ENCODE assay signal across 21 cellular contexts in genomic region chr9:35705836-35706430, GRCh38. TPM values are rescaled to one million over a fixed set of nuclear protein-coding genes. Genes with fewer than 3 reads are reported as not detected.
DNase-seq lines count a peak whose midpoint lies in the region; ATAC-seq, FAIRE-seq and TF ChIP-seq lines count a peak whose summit lies in the region.
"Had no signal": no experiment of that assay in that cellular context is flagged by ENCODE, and none has a peak within 500 bp of the region (broad histone marks: within the 10 kb centered on the region; RNA-seq: fewer than 3 reads in every experiment).

No MANE protein-coding gene starts in this region.

- no peak overlapping the region for H3K9ac ChIP-seq in endothelial cell of umbilical vein (replicated peaks; ENCODE audit: extremely low read depth, insufficient read depth, low read length)
- H3K9ac ChIP-seq: BLaER1 treated with 17β-estradiol and CSF1 and Interleukin-3, amounts not matched to agents 10 nM and 100 nM had no signal

- peak; percentile 13 for DNase-seq in DMS 273 (lab: John Stamatoyannopoulos, UW; ENCODE audit: unreplicated experiment)
- no peak for DNase-seq in DMS 273 treated with DMSO at 0.1 percent for 48 hours (lab: John Stamatoyannopoulos, UW)
- DNase-seq in Panc1 (ENCODE audit: low read depth, low spot score): no peak
- DNase-seq in endothelial cell of umbilical vein (ENCODE audit: low read depth, low spot score): no peak
- DNase-seq in stimulated activated effector memory CD8-positive, alpha-beta T cell treated with anti-CD3 and anti-CD28 coated beads, Interleukin-12 subunit alpha, Interleukin-12 subunit beta, amount 100 ng/mL, for 72 hours (ENCODE audit: low spot score in 2 of 2): no peak
- DNase-seq in NCI-H510A treated with DMSO at 0.1 percent for 48 hours (lab: John Stamatoyannopoulos, UW): no peak
- no peak for DNase-seq in GF-D8 (lab: John Stamatoyannopoulos, UW)
- DNase-seq: DMS153, EL, NCI-H1436 treated with DMSO at 0.1 percent for 48 hours, NCI-H2081 treated with DMSO at 0.1 percent for 48 hours, NCI-H345, NCI-H69, Peyer's patch, SHP77 had no signal

- ATAC-seq in Panc1 (no peak), GM21381 (IDR thresholded peaks at IDR 0.05; ENCODE audit: unreplicated experiment) (no peak)
- ATAC-seq in stimulated activated effector memory CD8-positive, alpha-beta T cell treated with anti-CD3 and anti-CD28 coated beads, Interleukin-12 subunit alpha, Interleukin-12 subunit beta, amount 100 ng/mL, for 72 hours: no peak

- dilution Hi-C loops in endothelial cell of umbilical vein (cut with MboI; ENCODE audit: extremely low pct_ligation_motif_present, low sequenced_read_pairs): no loop called here

- no peak for FAIRE-seq in endothelial cell of umbilical vein (lab: Jason Lieb, UNC)
- FAIRE-seq: GM18507 had no signal

- intact Hi-C loops in Panc1 (cut with micrococcal nuclease; ENCODE audit: unreplicated experiment): loop anchor here (5.0 kb wide), 1 partner anchor 49 kb away; the partner anchor contains the start of genes CCDC107 and RMRP
- intact Hi-C loops in endothelial cell of umbilical vein (cut with micrococcal nuclease): no loop called here

- no peaks in the 10 kb centered on the region for H4K20me1 ChIP-seq in endothelial cell of umbilical vein (replicated peaks; ENCODE audit: control insufficient read depth, extremely low read depth, insufficient read depth, low read length)

- H3K4me3 Mint-ChIP-seq in stimulated activated effector memory CD8-positive, alpha-beta T cell treated with anti-CD3 and anti-CD28 coated beads, Interleukin-12 subunit alpha, Interleukin-12 subunit beta, amount 100 ng/mL, for 72 hours: no peak overlapping the region
- H3K4me3 Mint-ChIP-seq: IgD-negative memory B cell had no signal

- no peaks in the 10 kb centered on the region for H3K79me2 ChIP-seq in endothelial cell of umbilical vein (ENCODE audit: control insufficient read depth, insufficient read depth, low read length)

- H3K27ac ChIP-seq in Panc1 (ENCODE audit: low read length) (no peak overlapping the region), endothelial cell of umbilical vein (ENCODE audit: insufficient read depth, low read depth, low read length) (no peak overlapping the region)
- H3K27ac ChIP-seq: 22Rv1; BLaER1 treated with 17β-estradiol and CSF1 and Interleukin-3, amounts not matched to agents 10 nM and 100 nM; Peyer's patch had no signal

- peak overlapping the region; percentile 89 for H3K27ac Mint-ChIP-seq in stimulated activated effector memory CD8-positive, alpha-beta T cell treated with anti-CD3 and anti-CD28 coated beads, Interleukin-12 subunit alpha, Interleukin-12 subunit beta, amount 100 ng/mL, for 72 hours
- H3K27ac Mint-ChIP-seq: IgD-negative memory B cell had no signal

- no peaks in the 10 kb centered on the region for H3K9me3 Mint-ChIP-seq in stimulated activated effector memory CD8-positive, alpha-beta T cell treated with anti-CD3 and anti-CD28 coated beads, Interleukin-12 subunit alpha, Interleukin-12 subunit beta, amount 100 ng/mL, for 72 hours
- H3K9me3 Mint-ChIP-seq: IgD-negative memory B cell had no signal

- no peak overlapping the region for H3K4me2 ChIP-seq in endothelial cell of umbilical vein (ENCODE audit: insufficient read depth, low read length)
- H3K4me2 ChIP-seq: BLaER1 treated with 17β-estradiol and CSF1 and Interleukin-3, amounts not matched to agents 10 nM and 100 nM had no signal

- H3K4me3 ChIP-seq in Panc1 (ENCODE audit: low read depth in 2 of 2, low read length in 2 of 2) (no peak overlapping the region), endothelial cell of umbilical vein (replicated peaks in 1 of 3; ENCODE audit: insufficient read depth in 1 of 3, low read depth in 1 of 3, low read length in 3 of 3) (no peak overlapping the region)
- H3K4me3 ChIP-seq: BLaER1 treated with 17β-estradiol and CSF1 and Interleukin-3, amounts not matched to agents 10 nM and 100 nM; HAP-1; Peyer's patch had no signal

- TF ChIP-seq CTCF in Panc1 (IDR thresholded peaks at IDR 0.05) (no peak), endothelial cell of umbilical vein (IDR thresholded peaks at IDR 0.05; ENCODE audit: extremely low read depth in 1 of 2, insufficient read depth in 1 of 2, low read depth in 1 of 2, low read length in 2 of 2) (no peak)

- H3K9me3 ChIP-seq in Panc1 (ENCODE audit: control insufficient read depth, insufficient read depth, low read depth, low read length): no peaks in the 10 kb centered on the region
- H3K9me3 ChIP-seq in endothelial cell of umbilical vein (replicated peaks; ENCODE audit: control insufficient read depth, insufficient read depth, low read length): no peaks in the 10 kb centered on the region
- H3K9me3 ChIP-seq: BLaER1 treated with 17β-estradiol and CSF1 and Interleukin-3, amounts not matched to agents 10 nM and 100 nM; HAP-1; Peyer's patch had no signal

- H3K36me3 Mint-ChIP-seq in stimulated activated effector memory CD8-positive, alpha-beta T cell treated with anti-CD3 and anti-CD28 coated beads, Interleukin-12 subunit alpha, Interleukin-12 subunit beta, amount 100 ng/mL, for 72 hours: no peaks in the 10 kb centered on the region

- H3K36me3 ChIP-seq in Panc1 (ENCODE audit: control insufficient read depth, insufficient read depth, low read length) (peaks cover 43% of the 10 kb centered on the region), endothelial cell of umbilical vein (ENCODE audit: control insufficient read depth in 2 of 2, extremely low read depth in 1 of 2, insufficient read depth in 2 of 2, low read length in 2 of 2) (peaks cover 57 to 81% of the 10 kb centered on the region in 2 experiments)

- H2AFZ ChIP-seq in endothelial cell of umbilical vein (ENCODE audit: low read depth, low read length): no peak overlapping the region

- TSS peak; percentile 63 for BruUV-seq in Panc1 (replicated peaks; lab: Mats Ljungman, UMichigan)
- TSS peak; percentile 65 for BruUV-seq in endothelial cell of umbilical vein (replicated peaks; lab: Mats Ljungman, UMichigan)

- in situ Hi-C loops in Panc1 (cut with HindIII; ENCODE audit: low pct_unique_long_range_greater_than_20kb, low sequenced_read_pairs): no loop called here

- no peaks in the 10 kb centered on the region for H3K9me1 ChIP-seq in endothelial cell of umbilical vein (replicated peaks; ENCODE audit: control insufficient read depth, extremely low read depth, insufficient read depth, low read length)

- no peak for TF ChIP-seq POLR2A in endothelial cell of umbilical vein (IDR thresholded peaks at IDR 0.05; ENCODE audit: low read depth, low read length)

- H3K4me1 ChIP-seq in Panc1 (ENCODE audit: control insufficient read depth, insufficient read depth, low read length): no peaks in the 10 kb centered on the region
- H3K4me1 ChIP-seq in endothelial cell of umbilical vein (ENCODE audit: control insufficient read depth, extremely low read depth, insufficient read depth, low read length): no peaks in the 10 kb centered on the region
- H3K4me1 ChIP-seq: BLaER1 treated with 17β-estradiol and CSF1 and Interleukin-3, amounts not matched to agents 10 nM and 100 nM; HAP-1; Peyer's patch had no signal

- peaks cover 18% of the 10 kb centered on the region for H3K4me1 Mint-ChIP-seq in stimulated activated effector memory CD8-positive, alpha-beta T cell treated with anti-CD3 and anti-CD28 coated beads, Interleukin-12 subunit alpha, Interleukin-12 subunit beta, amount 100 ng/mL, for 72 hours

- CTCF ChIA-PET in Panc1 (lab: Charles Lee) (no interaction called here), endothelial cell of umbilical vein (lab: Charles Lee) (interaction anchor here (2.3 kb wide), 1 partner anchor 9 kb away, joined by 17 read pairs; no protein-coding TSS in a partner anchor)

- no peaks in the 10 kb centered on the region for H3K27me3 ChIP-seq in Panc1 (ENCODE audit: control insufficient read depth, insufficient read depth, low read length)
- H3K27me3 ChIP-seq in endothelial cell of umbilical vein (ENCODE audit: control insufficient read depth in 2 of 2, insufficient read depth in 2 of 2, low read length in 2 of 2): no peaks in the 10 kb centered on the region
- H3K27me3 ChIP-seq: BLaER1 treated with 17β-estradiol and CSF1 and Interleukin-3, amounts not matched to agents 10 nM and 100 nM; Peyer's patch had no signal

- POLR2A ChIA-PET in Panc1 (lab: Charles Lee) (interaction anchor here (0.6 kb wide), 1 partner anchor 15 kb away, joined by 8 read pairs; no protein-coding TSS in a partner anchor), endothelial cell of umbilical vein (lab: Charles Lee) (no interaction called here)

RNA-seq across cellular contexts. Expression of gene TPM2, which starts 16.2 kb away (rescaled TPM):
- 544 TPM for total RNA-seq in Panc1 (2021; ENCODE audit: unreplicated experiment)
- 991 TPM for polyA plus RNA-seq in Panc1 (2012; ENCODE audit: insufficient read length)
- total RNA-seq in endothelial cell of umbilical vein: 257 and 279 TPM in 2 replicates
- 103 and 144 TPM in 2 replicates for polyA plus RNA-seq in endothelial cell of umbilical vein
- 218 and 224 TPM in 2 replicates for polyA plus RNA-seq in endothelial cell of umbilical vein (2011; cell fraction: cytosol; rRNA removed)
- 411 and 541 TPM in 2 replicates for polyA plus RNA-seq in endothelial cell of umbilical vein (2011; cell fraction: nucleus; rRNA removed)
- 291 and 315 TPM in 2 replicates for polyA plus RNA-seq in endothelial cell of umbilical vein (2012)
- 46.5 and 50.0 TPM in 2 replicates for polyA minus RNA-seq in endothelial cell of umbilical vein
- polyA minus RNA-seq in endothelial cell of umbilical vein (2011; cell fraction: cytosol; rRNA and poly(A)+ RNA removed): 104 TPM
- 33.1 and 61.4 TPM in 2 replicates for polyA minus RNA-seq in endothelial cell of umbilical vein (2011; cell fraction: nucleus; rRNA and poly(A)+ RNA removed)
- polyA plus RNA-seq: IgD-negative memory B cell had no signal

RNA-seq across cellular contexts. Expression of gene TLN1, which starts 26.1 kb away (rescaled TPM):
- total RNA-seq in Panc1 (2021; ENCODE audit: unreplicated experiment) (347 TPM), endothelial cell of umbilical vein (424 and 450 TPM in 2 replicates)
- 353 TPM for polyA plus RNA-seq in Panc1 (2012; ENCODE audit: insufficient read length)
- polyA plus RNA-seq in endothelial cell of umbilical vein: 120 and 137 TPM in 2 replicates
- 213 and 223 TPM in 2 replicates for polyA plus RNA-seq in endothelial cell of umbilical vein (2011; cell fraction: cytosol; rRNA removed)
- polyA plus RNA-seq in endothelial cell of umbilical vein (2011; cell fraction: nucleus; rRNA removed): 252 and 278 TPM in 2 replicates
- polyA plus RNA-seq in endothelial cell of umbilical vein (2012): 255 and 266 TPM in 2 replicates
- polyA minus RNA-seq in endothelial cell of umbilical vein: 647 and 685 TPM in 2 replicates
- polyA minus RNA-seq in endothelial cell of umbilical vein (2011; cell fraction: cytosol; rRNA and poly(A)+ RNA removed): 119 TPM
- 163 and 201 TPM in 2 replicates for polyA minus RNA-seq in endothelial cell of umbilical vein (2011; cell fraction: nucleus; rRNA and poly(A)+ RNA removed)

RNA-seq across cellular contexts. Expression of gene CREB3, which starts 26.5 kb away (rescaled TPM):
- total RNA-seq in Panc1 (2021; ENCODE audit: unreplicated experiment) (67.0 TPM), endothelial cell of umbilical vein (36.4 and 39.8 TPM in 2 replicates)
- 63.6 TPM for polyA plus RNA-seq in Panc1 (2012; ENCODE audit: insufficient read length)
- polyA plus RNA-seq in endothelial cell of umbilical vein: 45.9 and 52.1 TPM in 2 replicates
- 32.2 and 36.2 TPM in 2 replicates for polyA plus RNA-seq in endothelial cell of umbilical vein (2011; cell fraction: cytosol; rRNA removed)
- 20.0 and 24.0 TPM in 2 replicates for polyA plus RNA-seq in endothelial cell of umbilical vein (2011; cell fraction: nucleus; rRNA removed)
- polyA plus RNA-seq in endothelial cell of umbilical vein (2012): 45.9 and 48.2 TPM in 2 replicates
- polyA minus RNA-seq in endothelial cell of umbilical vein: 18.5 and 19.4 TPM in 2 replicates
- polyA minus RNA-seq in endothelial cell of umbilical vein (2011; cell fraction: cytosol; rRNA and poly(A)+ RNA removed): 13.6 TPM
- polyA minus RNA-seq in endothelial cell of umbilical vein (2011; cell fraction: nucleus; rRNA and poly(A)+ RNA removed): 7.0 and 9.1 TPM in 2 replicates

RNA-seq across cellular contexts. Expression of gene CA9, which starts 32.2 kb away (rescaled TPM):
- total RNA-seq in Panc1 (2021; ENCODE audit: unreplicated experiment) (0.31 TPM), endothelial cell of umbilical vein (0.42 TPM in 1 of 2 replicates, not detected in the other)
- 1.1 TPM for polyA plus RNA-seq in Panc1 (2012; ENCODE audit: insufficient read length)
- 0.18 and 0.21 TPM in 2 replicates for polyA plus RNA-seq in endothelial cell of umbilical vein
- polyA plus RNA-seq in endothelial cell of umbilical vein (2011; cell fraction: cytosol; rRNA removed): 0.08 and 0.25 TPM in 2 replicates
- polyA plus RNA-seq in endothelial cell of umbilical vein (2011; cell fraction: nucleus; rRNA removed): not detected in 2 replicates
- 0.41 TPM in 1 of 2 replicates, not detected in the other for polyA plus RNA-seq in endothelial cell of umbilical vein (2012)
- not detected in 2 replicates for polyA minus RNA-seq in endothelial cell of umbilical vein
- polyA minus RNA-seq in endothelial cell of umbilical vein (2011; cell fraction: cytosol; rRNA and poly(A)+ RNA removed): 20.0 TPM
- polyA minus RNA-seq in endothelial cell of umbilical vein (2011; cell fraction: nucleus; rRNA and poly(A)+ RNA removed): 1.2 TPM in 1 of 2 replicates, not detected in the other
- polyA plus RNA-seq: IgD-negative memory B cell had no signal

RNA-seq across cellular contexts. Expression of gene ARHGEF39, which starts 40.9 kb away (rescaled TPM):
- 34.0 TPM for total RNA-seq in Panc1 (2021; ENCODE audit: unreplicated experiment)
- polyA plus RNA-seq in Panc1 (2012; ENCODE audit: insufficient read length): 15.0 TPM
- total RNA-seq in endothelial cell of umbilical vein: 4.6 and 6.5 TPM in 2 replicates
- 4.0 and 4.7 TPM in 2 replicates for polyA plus RNA-seq in endothelial cell of umbilical vein
- 3.4 and 4.2 TPM in 2 replicates for polyA plus RNA-seq in endothelial cell of umbilical vein (2011; cell fraction: cytosol; rRNA removed)
- polyA plus RNA-seq in endothelial cell of umbilical vein (2011; cell fraction: nucleus; rRNA removed): 9.2 and 12.3 TPM in 2 replicates
- polyA plus RNA-seq in endothelial cell of umbilical vein (2012): 1.7 and 2.4 TPM in 2 replicates
- polyA minus RNA-seq in endothelial cell of umbilical vein: 3.1 and 6.5 TPM in 2 replicates
- polyA minus RNA-seq in endothelial cell of umbilical vein (2011; cell fraction: cytosol; rRNA and poly(A)+ RNA removed): 16.6 TPM
- 1.6 and 5.5 TPM in 2 replicates for polyA minus RNA-seq in endothelial cell of umbilical vein (2011; cell fraction: nucleus; rRNA and poly(A)+ RNA removed)
